ENCODE assay signal across 8 cellular contexts in genomic region chr6:125986295-125986955, GRCh38. TPM values are rescaled to one million over a fixed set of nuclear protein-coding genes. Genes with fewer than 3 reads are reported as not detected.
A peak's percentile ranks its signal among the peaks of the same experiment; 100 is the strongest.
DNase-seq lines count a peak whose midpoint lies in the region; ATAC-seq and TF ChIP-seq lines count a peak whose summit lies in the region.

Gene TRMT11 (plus strand): TSS chr6:125986540. CDS start chr6:125986551, 11 bp downstream.

- TF ChIP-seq POLR2A in esophagus squamous epithelium (IDR thresholded peaks at IDR 0.05), result peak in 3 of 4 donors; percentile 49 to 72 (median 57)

- ATAC-seq in GM21528 (IDR thresholded peaks at IDR 0.05; ENCODE audit: low FRiP score, unreplicated experiment), result peak; percentile 97

- peak within 1 kb of the TSS; percentile 80 to 89 (median 89) for H3K27ac ChIP-seq in esophagus squamous epithelium

- DNase-seq in DMS153 (lab: John Stamatoyannopoulos, UW) (peak; percentile 88), HuH-7.5 (ENCODE audit: low spot score) (peak; percentile 77), OCI-M1 (lab: John Stamatoyannopoulos, UW) (peak; percentile 97), esophagus squamous epithelium (lab: John Stamatoyannopoulos, UW) (peak; percentile 10), myocyte (ENCODE audit: low read depth) (peak; percentile 94)
- DNase-seq in activated T-cell treated with anti-CD3 and anti-CD28 coated beads, Interleukin-2, amount 50 U/mL, for 1 hour, result peak; percentile 80
- DNase-seq in stimulated activated CD8-positive, alpha-beta memory T cell treated with anti-CD3 and anti-CD28 coated beads, Interleukin-7, amount 100 ng/mL, for 4 hours (ENCODE audit: low read depth in 2 of 2), result peak; percentile 61 to 78

- peak in 2 of 6 experiments; percentile 8 to 13 for TF ChIP-seq CTCF in esophagus squamous epithelium (IDR thresholded peaks at IDR 0.05)

- peaks cover 0 to 10% (median 0%) of the 10 kb centered on the region in 3 donors for H3K36me3 ChIP-seq in esophagus squamous epithelium

- peaks cover 0 to 41% (median 11%) of the 10 kb centered on the region in 3 donors for H3K4me1 ChIP-seq in esophagus squamous epithelium

- H3K27me3 ChIP-seq in esophagus squamous epithelium, result no peaks in the 10 kb centered on the region

- H3K9me3 ChIP-seq in esophagus squamous epithelium, result no peaks in the 10 kb centered on the region

- H3K4me3 ChIP-seq in esophagus squamous epithelium, result peak within 1 kb of the TSS; percentile 60 to 85 (median 76)

- WGBS in esophagus squamous epithelium, 2 donors, result 0 to 1% methylated on average over 32 to 33 of the region's 51 CpGs

- intact Hi-C loops in esophagus squamous epithelium (cut with DNase I), result no loop called here

RNA-seq across cellular contexts. Expression of gene TRMT11, which starts in this region (rescaled TPM):
- 10 to 100 TPM in 3 of 4 donors, 1 to 10 TPM in 1; 7.8 to 23.3 (median 17.2) TPM for total RNA-seq in esophagus squamous epithelium
- 23.2 and 23.4 TPM in 2 replicates for total RNA-seq in myocyte
- polyA plus RNA-seq in myocyte (2012), result 8.4 TPM

Comparison
In these comparisons a context has a peak if more than half of its experiments do, and no peak if none do; other contexts are left out.
1. Peak in every context shown above with its lines: DNase-seq, ATAC-seq, H3K4me3 ChIP-seq and H3K27ac ChIP-seq.
2. DNase-seq: peak in every context shown above with its lines; median percentile 97 in OCI-M1; 94 in myocyte; 88 in DMS153; 80 in activated T-cell treated with anti-CD3 and anti-CD28 coated beads, Interleukin-2, amount 50 U/mL, for 1 hour; 77 in HuH-7.5; 70 in stimulated activated CD8-positive, alpha-beta memory T cell treated with anti-CD3 and anti-CD28 coated beads, Interleukin-7, amount 100 ng/mL, for 4 hours; 10 in esophagus squamous epithelium.